Comparison of ENCODE assay signal across 2 cellular contexts in the genomic region with DNA sequence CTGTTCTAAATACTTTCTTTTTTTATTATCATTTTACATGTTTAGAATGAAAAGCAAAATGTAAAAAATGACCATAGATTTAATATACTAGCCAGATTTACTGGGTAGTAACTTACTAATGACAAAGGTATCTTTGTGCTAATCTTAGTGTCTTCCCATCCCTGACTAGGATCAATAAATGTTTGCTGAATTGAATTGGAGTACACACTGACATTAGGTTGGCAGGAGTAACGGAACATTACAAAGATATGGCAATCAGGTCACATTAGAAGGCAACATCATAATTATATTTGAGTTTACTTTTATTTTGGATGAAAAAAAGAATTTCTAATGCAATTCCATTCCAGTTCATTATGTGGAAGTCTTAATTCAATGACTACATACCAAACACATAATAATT.
TF ChIP-seq lines count a peak whose summit lies in the region.

No MANE protein-coding gene starts in this region.

TF ChIP-seq in HepG2, 621 proteins besides CTCF, POLR2A, EP300 and RAD21:
- TF ChIP-seq, protein P1, sequence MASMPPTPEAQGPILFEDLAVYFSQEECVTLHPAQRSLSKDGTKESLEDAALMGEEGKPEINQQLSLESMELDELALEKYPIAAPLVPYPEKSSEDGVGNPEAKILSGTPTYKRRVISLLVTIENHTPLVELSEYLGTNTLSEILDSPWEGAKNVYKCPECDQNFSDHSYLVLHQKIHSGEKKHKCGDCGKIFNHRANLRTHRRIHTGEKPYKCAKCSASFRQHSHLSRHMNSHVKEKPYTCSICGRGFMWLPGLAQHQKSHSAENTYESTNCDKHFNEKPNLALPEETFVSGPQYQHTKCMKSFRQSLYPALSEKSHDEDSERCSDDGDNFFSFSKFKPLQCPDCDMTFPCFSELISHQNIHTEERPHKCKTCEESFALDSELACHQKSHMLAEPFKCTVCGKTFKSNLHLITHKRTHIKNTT (CRISPR knock-in tag; IDR thresholded peaks at IDR 0.05), result no peak
- TF ChIP-seq BRCA1 (CRISPR knock-in tag; IDR thresholded peaks at IDR 0.05) (no peak), ZNF720 (CRISPR knock-in tag; IDR thresholded peaks at IDR 0.05) (no peak), BHLHE40 (IDR thresholded peaks at IDR 0.05; ENCODE audit: low read length) (no peak), ZNF264 (CRISPR knock-in tag; IDR thresholded peaks at IDR 0.05) (no peak), TP53 (CRISPR knock-in tag; conservative IDR thresholded peaks at IDR 0.05) (no peak), HOXA3 (CRISPR knock-in tag; IDR thresholded peaks at IDR 0.05) (no peak), JDP2 (CRISPR knock-in tag; IDR thresholded peaks at IDR 0.05; ENCODE audit: borderline replicate concordance) (no peak), DPF2 (CRISPR knock-in tag; IDR thresholded peaks at IDR 0.05; ENCODE audit: borderline replicate concordance, low read depth) (no peak), MEF2D (CRISPR knock-in tag; IDR thresholded peaks at IDR 0.05) (no peak), ZNF576 (CRISPR knock-in tag; IDR thresholded peaks at IDR 0.05) (no peak), RCOR2 (CRISPR knock-in tag; IDR thresholded peaks at IDR 0.05) (no peak), RARG (CRISPR knock-in tag; IDR thresholded peaks at IDR 0.05; ENCODE audit: low read depth) (no peak)
- TF ChIP-seq, protein P2, sequence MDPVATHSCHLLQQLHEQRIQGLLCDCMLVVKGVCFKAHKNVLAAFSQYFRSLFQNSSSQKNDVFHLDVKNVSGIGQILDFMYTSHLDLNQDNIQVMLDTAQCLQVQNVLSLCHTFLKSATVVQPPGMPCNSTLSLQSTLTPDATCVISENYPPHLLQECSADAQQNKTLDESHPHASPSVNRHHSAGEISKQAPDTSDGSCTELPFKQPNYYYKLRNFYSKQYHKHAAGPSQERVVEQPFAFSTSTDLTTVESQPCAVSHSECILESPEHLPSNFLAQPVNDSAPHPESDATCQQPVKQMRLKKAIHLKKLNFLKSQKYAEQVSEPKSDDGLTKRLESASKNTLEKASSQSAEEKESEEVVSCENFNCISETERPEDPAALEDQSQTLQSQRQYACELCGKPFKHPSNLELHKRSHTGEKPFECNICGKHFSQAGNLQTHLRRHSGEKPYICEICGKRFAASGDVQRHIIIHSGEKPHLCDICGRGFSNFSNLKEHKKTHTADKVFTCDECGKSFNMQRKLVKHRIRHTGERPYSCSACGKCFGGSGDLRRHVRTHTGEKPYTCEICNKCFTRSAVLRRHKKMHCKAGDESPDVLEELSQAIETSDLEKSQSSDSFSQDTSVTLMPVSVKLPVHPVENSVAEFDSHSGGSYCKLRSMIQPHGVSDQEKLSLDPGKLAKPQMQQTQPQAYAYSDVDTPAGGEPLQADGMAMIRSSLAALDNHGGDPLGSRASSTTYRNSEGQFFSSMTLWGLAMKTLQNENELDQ (CRISPR knock-in tag; IDR thresholded peaks at IDR 0.05; ENCODE audit: borderline replicate concordance), result no peak

TF ChIP-seq in A549, 52 proteins besides CTCF, POLR2A, EP300 and RAD21 (continued from another document):
- TF ChIP-seq MAX (IDR thresholded peaks at IDR 0.05), result no peak
- no peak for TF ChIP-seq ELK1 (IDR thresholded peaks at IDR 0.05; ENCODE audit: low read depth, low read length)
- TF ChIP-seq, protein P3, sequence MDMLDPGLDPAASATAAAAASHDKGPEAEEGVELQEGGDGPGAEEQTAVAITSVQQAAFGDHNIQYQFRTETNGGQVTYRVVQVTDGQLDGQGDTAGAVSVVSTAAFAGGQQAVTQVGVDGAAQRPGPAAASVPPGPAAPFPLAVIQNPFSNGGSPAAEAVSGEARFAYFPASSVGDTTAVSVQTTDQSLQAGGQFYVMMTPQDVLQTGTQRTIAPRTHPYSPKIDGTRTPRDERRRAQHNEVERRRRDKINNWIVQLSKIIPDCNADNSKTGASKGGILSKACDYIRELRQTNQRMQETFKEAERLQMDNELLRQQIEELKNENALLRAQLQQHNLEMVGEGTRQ (IDR thresholded peaks at IDR 0.05), result no peak
- TF ChIP-seq TFCP2L1 (CRISPR knock-in tag; IDR thresholded peaks at IDR 0.05), result no peak
- no peak for TF ChIP-seq RCOR1 (IDR thresholded peaks at IDR 0.05; ENCODE audit: low read depth, low read length)
- TF ChIP-seq HMGXB4 (CRISPR knock-in tag; IDR thresholded peaks at IDR 0.05; ENCODE audit: borderline replicate concordance), result no peak
- TF ChIP-seq KDM5A (IDR thresholded peaks at IDR 0.05), result no peak
- no peak for TF ChIP-seq ZNF302 (CRISPR knock-in tag; IDR thresholded peaks at IDR 0.05)
- no peak for TF ChIP-seq PBX3 (IDR thresholded peaks at IDR 0.05)
